21 cellular contexts compared by ENCODE assay signal in the genomic region with DNA sequence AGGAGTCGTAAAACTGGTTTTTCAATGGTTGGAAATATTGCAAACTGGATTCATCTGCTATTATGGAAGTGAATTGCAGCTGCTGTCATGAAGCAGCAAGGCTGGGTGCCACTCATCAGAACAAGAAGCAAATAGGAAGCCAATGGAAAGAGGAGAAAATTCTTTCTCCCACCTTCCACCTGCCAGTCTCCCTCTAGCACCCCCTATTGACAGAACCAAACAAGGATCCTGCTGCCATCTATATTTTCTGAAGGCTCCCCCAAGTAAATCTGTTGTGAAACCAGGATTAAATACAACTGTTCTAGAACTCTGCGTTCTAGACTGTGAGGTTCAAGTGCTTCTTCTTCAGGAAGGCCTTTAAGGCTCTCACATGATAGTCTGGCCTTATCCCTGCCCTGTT.
DNase-seq lines count a peak whose midpoint lies in the region; ATAC-seq and TF ChIP-seq lines count a peak whose summit lies in the region.
"Had no signal": no experiment of that assay in that cellular context is flagged by ENCODE, and none has a peak within 500 bp of the region (broad histone marks: within the 10 kb centered on the region; RNA-seq: fewer than 3 reads in every experiment).

No MANE protein-coding gene starts in this region.

- no TSS peak for BruUV-seq in OCI-LY7 (replicated peaks; lab: Mats Ljungman, UMichigan)

- no peak overlapping the region for H3K4me3 ChIP-seq in GM23338
- H3K4me3 ChIP-seq in OCI-LY7 (ENCODE audit: low read depth, low read length, poor library complexity, severe bottlenecking), result no peak overlapping the region
- no peak overlapping the region for H3K4me3 ChIP-seq in WERI-Rb-1 (ENCODE audit: low read depth, low read length)

- intact Hi-C loops in OCI-LY7 (cut with micrococcal nuclease; ENCODE audit: unreplicated experiment), result no loop called here

- DNase-seq in GM23338 (ENCODE audit: low spot score), result peak; percentile 52
- no peak for DNase-seq in OCI-LY7 (ENCODE audit: low spot score)
- DNase-seq in iPS-NIHi7 (ENCODE audit: extremely low spot score), result peak; percentile 21
- DNase-seq in WERI-Rb-1, result no peak
- DNase-seq: Caco-2; CD4-positive, alpha-beta memory T cell; DMS 273 treated with DMSO at 0.1 percent for 48 hours; KBM-7; MM.1S; NCI-H1092; NCI-H1436; NCI-H187 treated with DMSO at 0.1 percent for 48 hours; NCI-H2107; NCI-H69; OCI-M1; Right ventricle myocardium superior; SW 1271; T-helper 17 cell had no signal

- CTCF ChIA-PET in OCI-LY7 (lab: Charles Lee; ENCODE audit: unreplicated experiment), result no interaction called here

- H3K36me3 ChIP-seq in GM23338 (ENCODE audit: insufficient read depth) (no peaks in the 10 kb centered on the region), OCI-LY7 (ENCODE audit: insufficient read depth, low read length) (no peaks in the 10 kb centered on the region), WERI-Rb-1 (no peaks in the 10 kb centered on the region)

- H3K36me3 Mint-ChIP-seq in GM23338 (ENCODE audit: low read depth), result peaks cover 69% of the 10 kb centered on the region
- H3K36me3 Mint-ChIP-seq: CD4-positive, alpha-beta memory T cell had no signal

- peaks cover 25% of the 10 kb centered on the region for H3K9me3 Mint-ChIP-seq in GM23338

- peaks cover 4% of the 10 kb centered on the region for H3K27me3 Mint-ChIP-seq in GM23338 (ENCODE audit: insufficient read depth, low read depth, poor library complexity)

- TF ChIP-seq CTCF in 22Rv1 (IDR thresholded peaks at IDR 0.05) (peak; percentile 41), GM23338 (conservative IDR thresholded peaks at IDR 0.05; ENCODE audit: low read depth in 2 of 2) (peak; percentile 60 to 68), OCI-LY7 (conservative IDR thresholded peaks at IDR 0.05; ENCODE audit: low read length) (peak; percentile 57), WERI-Rb-1 (IDR thresholded peaks at IDR 0.05; ENCODE audit: low read depth, low read length) (no peak)

- H4K20me1 ChIP-seq in GM23338 (replicated peaks; ENCODE audit: insufficient read depth) (no peaks in the 10 kb centered on the region), OCI-LY7 (ENCODE audit: insufficient read depth, low read length) (no peaks in the 10 kb centered on the region)

- H3K4me1 ChIP-seq in GM23338 (ENCODE audit: insufficient read depth), result peaks cover 10% of the 10 kb centered on the region
- peaks cover 7% of the 10 kb centered on the region for H3K4me1 ChIP-seq in OCI-LY7 (ENCODE audit: insufficient read depth, low read length, poor library complexity, severe bottlenecking)
- H3K4me1 ChIP-seq: Caco-2 had no signal

- H3K27ac ChIP-seq in 22Rv1 (no peak overlapping the region), GM23338 (ENCODE audit: low read depth) (no peak overlapping the region), OCI-LY7 (ENCODE audit: low read depth, low read length, poor library complexity, severe bottlenecking) (no peak overlapping the region), WERI-Rb-1 (no peak overlapping the region)

- POLR2A ChIA-PET in OCI-LY7 (lab: Charles Lee), result interaction anchor here (0.5 kb wide), 1 partner anchor 133 kb away, joined by 7 read pairs; no protein-coding TSS in a partner anchor

- no peak overlapping the region for H3K4me2 ChIP-seq in GM23338
- no peak overlapping the region for H3K4me2 ChIP-seq in OCI-LY7 (ENCODE audit: low read length)

- H3F3A ChIP-seq in GM23338 (replicated peaks; ENCODE audit: low read depth), result peaks cover 9% of the 10 kb centered on the region; the same call in 1 of the 2 replicates

- H3K27me3 ChIP-seq in GM23338 (ENCODE audit: insufficient read depth), result no peaks in the 10 kb centered on the region
- peaks cover 35% of the 10 kb centered on the region for H3K27me3 ChIP-seq in WERI-Rb-1 (ENCODE audit: insufficient read depth, low read depth, severe bottlenecking)

- ATAC-seq in GM23338 (no peak), SK-N-SH treated with all-trans-retinoic acid at 6 μM for 48 hours (no peak), HG03439 (IDR thresholded peaks at IDR 0.05; ENCODE audit: unreplicated experiment) (no peak)
- ATAC-seq: T-helper 17 cell had no signal

- H3K79me2 ChIP-seq in GM23338 (replicated peaks; ENCODE audit: insufficient read depth) (peaks cover 30% of the 10 kb centered on the region), OCI-LY7 (ENCODE audit: insufficient read depth, low read depth, low read length) (no peaks in the 10 kb centered on the region)

- no peak overlapping the region for H3K4me3 Mint-ChIP-seq in GM23338
- H3K4me3 Mint-ChIP-seq: CD4-positive, alpha-beta memory T cell; T-helper 17 cell had no signal

- peaks cover 34% of the 10 kb centered on the region for H3K4me1 Mint-ChIP-seq in GM23338
- H3K4me1 Mint-ChIP-seq: CD4-positive, alpha-beta memory T cell; T-helper 17 cell had no signal

- H2AFZ ChIP-seq in GM23338, result no peak overlapping the region
- no peak overlapping the region for H2AFZ ChIP-seq in OCI-LY7 (ENCODE audit: low read length)

- H3K9me2 ChIP-seq in GM23338 (ENCODE audit: insufficient read depth), result no peaks in the 10 kb centered on the region
- H3K9me2 ChIP-seq in OCI-LY7 (ENCODE audit: insufficient read depth, low read length), result no peaks in the 10 kb centered on the region

- no peak overlapping the region for H3K27ac Mint-ChIP-seq in GM23338
- H3K27ac Mint-ChIP-seq: CD4-positive, alpha-beta memory T cell; T-helper 17 cell had no signal

- H3K9me3 ChIP-seq in OCI-LY7 (ENCODE audit: low read length) (peaks cover 5% of the 10 kb centered on the region; the same call in 1 of the 2 replicates), WERI-Rb-1 (ENCODE audit: severe bottlenecking) (no peaks in the 10 kb centered on the region)
- H3K9me3 ChIP-seq: Caco-2 had no signal

TF ChIP-seq in GM23338, 12 proteins besides CTCF, POLR2A, EP300 and RAD21 (continues in another document):
- TF ChIP-seq POLR2AphosphoS5 (IDR thresholded peaks at IDR 0.05; ENCODE audit: low read depth) (no peak), JUNB (IDR thresholded peaks at IDR 0.05; ENCODE audit: unreplicated experiment) (no peak)

TF ChIP-seq in SK-N-SH treated with all-trans-retinoic acid at 6 μM for 48 hours, 23 proteins besides CTCF, POLR2A, EP300 and RAD21 (continues in another document):
- TF ChIP-seq OSR1 (CRISPR knock-in tag; IDR thresholded peaks at IDR 0.05) (no peak), ZFP30 (CRISPR knock-in tag; IDR thresholded peaks at IDR 0.05) (no peak), ESRRG (CRISPR knock-in tag; IDR thresholded peaks at IDR 0.05) (no peak), BACH2 (CRISPR knock-in tag; IDR thresholded peaks at IDR 0.05; ENCODE audit: borderline replicate concordance) (no peak), ISL1 (CRISPR knock-in tag; IDR thresholded peaks at IDR 0.05) (no peak), PPARA (CRISPR knock-in tag; IDR thresholded peaks at IDR 0.05; ENCODE audit: borderline replicate concordance) (no peak), ZFP3 (CRISPR knock-in tag; IDR thresholded peaks at IDR 0.05) (no peak), ZNF565 (CRISPR knock-in tag; conservative IDR thresholded peaks at IDR 0.05; ENCODE audit: low read depth) (no peak), GLIS3 (CRISPR knock-in tag; IDR thresholded peaks at IDR 0.05) (no peak), CSDC2 (CRISPR knock-in tag; IDR thresholded peaks at IDR 0.05) (no peak), ZNF8 (CRISPR knock-in tag; IDR thresholded peaks at IDR 0.05) (no peak), ZC3H10 (CRISPR knock-in tag; IDR thresholded peaks at IDR 0.05) (no peak), ARNTL (CRISPR knock-in tag; IDR thresholded peaks at IDR 0.05; ENCODE audit: borderline replicate concordance, low read depth) (no peak), RARB (CRISPR knock-in tag; IDR thresholded peaks at IDR 0.05) (no peak)
- TF ChIP-seq, protein P1, sequence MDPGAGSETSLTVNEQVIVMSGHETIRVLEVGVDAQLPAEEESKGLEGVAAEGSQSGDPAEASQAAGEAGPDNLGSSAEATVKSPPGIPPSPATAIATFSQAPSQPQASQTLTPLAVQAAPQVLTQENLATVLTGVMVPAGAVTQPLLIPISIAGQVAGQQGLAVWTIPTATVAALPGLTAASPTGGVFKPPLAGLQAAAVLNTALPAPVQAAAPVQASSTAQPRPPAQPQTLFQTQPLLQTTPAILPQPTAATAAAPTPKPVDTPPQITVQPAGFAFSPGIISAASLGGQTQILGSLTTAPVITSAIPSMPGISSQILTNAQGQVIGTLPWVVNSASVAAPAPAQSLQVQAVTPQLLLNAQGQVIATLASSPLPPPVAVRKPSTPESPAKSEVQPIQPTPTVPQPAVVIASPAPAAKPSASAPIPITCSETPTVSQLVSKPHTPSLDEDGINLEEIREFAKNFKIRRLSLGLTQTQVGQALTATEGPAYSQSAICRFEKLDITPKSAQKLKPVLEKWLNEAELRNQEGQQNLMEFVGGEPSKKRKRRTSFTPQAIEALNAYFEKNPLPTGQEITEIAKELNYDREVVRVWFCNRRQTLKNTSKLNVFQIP (CRISPR knock-in tag; IDR thresholded peaks at IDR 0.05; ENCODE audit: borderline replicate concordance, low read depth), result no peak
- TF ChIP-seq, protein P2, sequence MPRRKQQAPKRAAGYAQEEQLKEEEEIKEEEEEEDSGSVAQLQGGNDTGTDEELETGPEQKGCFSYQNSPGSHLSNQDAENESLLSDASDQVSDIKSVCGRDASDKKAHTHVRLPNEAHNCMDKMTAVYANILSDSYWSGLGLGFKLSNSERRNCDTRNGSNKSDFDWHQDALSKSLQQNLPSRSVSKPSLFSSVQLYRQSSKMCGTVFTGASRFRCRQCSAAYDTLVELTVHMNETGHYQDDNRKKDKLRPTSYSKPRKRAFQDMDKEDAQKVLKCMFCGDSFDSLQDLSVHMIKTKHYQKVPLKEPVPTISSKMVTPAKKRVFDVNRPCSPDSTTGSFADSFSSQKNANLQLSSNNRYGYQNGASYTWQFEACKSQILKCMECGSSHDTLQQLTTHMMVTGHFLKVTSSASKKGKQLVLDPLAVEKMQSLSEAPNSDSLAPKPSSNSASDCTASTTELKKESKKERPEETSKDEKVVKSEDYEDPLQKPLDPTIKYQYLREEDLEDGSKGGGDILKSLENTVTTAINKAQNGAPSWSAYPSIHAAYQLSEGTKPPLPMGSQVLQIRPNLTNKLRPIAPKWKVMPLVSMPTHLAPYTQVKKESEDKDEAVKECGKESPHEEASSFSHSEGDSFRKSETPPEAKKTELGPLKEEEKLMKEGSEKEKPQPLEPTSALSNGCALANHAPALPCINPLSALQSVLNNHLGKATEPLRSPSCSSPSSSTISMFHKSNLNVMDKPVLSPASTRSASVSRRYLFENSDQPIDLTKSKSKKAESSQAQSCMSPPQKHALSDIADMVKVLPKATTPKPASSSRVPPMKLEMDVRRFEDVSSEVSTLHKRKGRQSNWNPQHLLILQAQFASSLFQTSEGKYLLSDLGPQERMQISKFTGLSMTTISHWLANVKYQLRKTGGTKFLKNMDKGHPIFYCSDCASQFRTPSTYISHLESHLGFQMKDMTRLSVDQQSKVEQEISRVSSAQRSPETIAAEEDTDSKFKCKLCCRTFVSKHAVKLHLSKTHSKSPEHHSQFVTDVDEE (CRISPR knock-in tag; IDR thresholded peaks at IDR 0.05), result no peak

Comparison
In these comparisons a context has a peak if more than half of its experiments do, and no peak if none do; other contexts are left out.
1. DNase-seq: peak in GM23338 (single experiment) and iPS-NIHi7 (single experiment); none in OCI-LY7 (single experiment) and WERI-Rb-1 (single experiment).